Comparison of ENCODE assay signal across 8 cellular contexts in genomic region chr15:38455096-38455495, GRCh38. TPM values are rescaled to one million over a fixed set of nuclear protein-coding genes. Genes with fewer than 3 reads are reported as not detected.
DNase-seq lines count a peak whose midpoint lies in the region; ATAC-seq and TF ChIP-seq lines count a peak whose summit lies in the region.

No MANE protein-coding gene starts in this region.

- H4K20me1 ChIP-seq in SU-DHL-6 (ENCODE audit: low read depth, low read length): peaks cover 6% of the 10 kb centered on the region; the same call in 1 of the 2 replicates

- WGBS in right cardiac atrium: 4% methylated on average over 4 of the region's 4 CpGs
- 7 to 10% (median 7%) methylated on average over 4 of the region's 4 CpGs for WGBS in spleen, 5 donors

- no peaks in the 10 kb centered on the region for H3K9me2 ChIP-seq in SU-DHL-6 (replicated peaks; ENCODE audit: insufficient read depth, low read length)

- peak overlapping the region; percentile 82 for H3K4me3 ChIP-seq in SU-DHL-6 (ENCODE audit: insufficient read depth, low read length, poor library complexity, severe bottlenecking)
- peak overlapping the region; percentile 99 for H3K4me3 ChIP-seq in right cardiac atrium (ENCODE audit: low read length)
- H3K4me3 ChIP-seq in spleen: peak overlapping the region; percentile 67 to 94 (median 86)
- H3K4me3 ChIP-seq in mucosa of descending colon: no peak overlapping the region

- TF ChIP-seq CTCF in SU-DHL-6 (IDR thresholded peaks at IDR 0.05; ENCODE audit: insufficient read depth, low read length, poor library complexity, severe bottlenecking) (no peak), spleen (IDR thresholded peaks at IDR 0.05 in 8 of 11, conservative IDR thresholded peaks at IDR 0.05 in 3 of 11) (no peak), mucosa of descending colon (IDR thresholded peaks at IDR 0.05) (no peak)

- peak overlapping the region; percentile 82 for H3K9ac ChIP-seq in SU-DHL-6 (ENCODE audit: low read length)

- no peak for ATAC-seq in right cardiac atrium
- no peak for ATAC-seq in mucosa of descending colon

- TF ChIP-seq POLR2A in spleen (IDR thresholded peaks at IDR 0.05): no peak

- H3K27ac ChIP-seq in SU-DHL-6 (ENCODE audit: low read depth, low read length) (no peak overlapping the region), right cardiac atrium (ENCODE audit: low read length) (no peak overlapping the region), spleen (peak overlapping the region in 3 of 8 donors; percentile 87 to 93 (median 89))

- no peaks in the 10 kb centered on the region for H3F3A ChIP-seq in SU-DHL-6 (ENCODE audit: insufficient read depth)

- no peak overlapping the region for H2AFZ ChIP-seq in SU-DHL-6 (ENCODE audit: low read depth, low read length, severe bottlenecking)

- intact Hi-C loops in right cardiac atrium (cut with DNase I): no loop called here
- intact Hi-C loops in spleen (cut with DNase I; ENCODE audit: low total_unique reads): no loop called here
- intact Hi-C loops in mucosa of descending colon (cut with DNase I, micrococcal nuclease): no loop called here

- H3K4me2 ChIP-seq in SU-DHL-6 (ENCODE audit: low read depth, low read length, poor library complexity, severe bottlenecking): peak overlapping the region; percentile 69

- H3K9me3 ChIP-seq in SU-DHL-6 (ENCODE audit: insufficient read depth, low read length) (no peaks in the 10 kb centered on the region), right cardiac atrium (ENCODE audit: control insufficient read depth, low read length) (no peaks in the 10 kb centered on the region), spleen (no peaks in the 10 kb centered on the region), mucosa of descending colon (no peaks in the 10 kb centered on the region)

- H3K4me1 ChIP-seq in right cardiac atrium (ENCODE audit: control insufficient read depth, insufficient read depth, low read length) (no peaks in the 10 kb centered on the region), spleen (peaks cover 15 to 35% (median 26%) of the 10 kb centered on the region in 6 donors), mucosa of descending colon (ENCODE audit: low read depth) (peaks cover 10% of the 10 kb centered on the region)

- DNase-seq in NOMO-1 treated with DMSO at 0.1 percent for 48 hours (lab: John Stamatoyannopoulos, UW; ENCODE audit: unreplicated experiment): peak; percentile 28
- no peak for DNase-seq in NOMO-1 treated with dmso at 0.1 percent for 144 hours (lab: John Stamatoyannopoulos, UW; ENCODE audit: unreplicated experiment)
- DNase-seq in right cardiac atrium: no peak
- DNase-seq in spleen: no peak
- no peak for DNase-seq in stimulated activated CD4-positive, alpha-beta T cell treated with anti-CD3 and anti-CD28 coated beads, Interleukin-1b, Interleukin-23, amount 100 ng/mL, for 48 hours
- DNase-seq in SK-N-DZ (ENCODE audit: low spot score): no peak
- no peak for DNase-seq in mucosa of descending colon

- H3K36me3 ChIP-seq in SU-DHL-6 (ENCODE audit: low read length) (no peaks in the 10 kb centered on the region), spleen (peaks cover 0 to 15% (median 0%) of the 10 kb centered on the region in 6 donors), mucosa of descending colon (ENCODE audit: low read depth) (no peaks in the 10 kb centered on the region)

- H3K27me3 ChIP-seq in SU-DHL-6 (ENCODE audit: low read length) (no peaks in the 10 kb centered on the region), right cardiac atrium (ENCODE audit: control insufficient read depth, insufficient read depth) (no peaks in the 10 kb centered on the region), spleen (replicated peaks in 1 of 7) (no peaks in the 10 kb centered on the region)

- peaks cover 60% of the 10 kb centered on the region for H3K79me2 ChIP-seq in SU-DHL-6 (ENCODE audit: insufficient read depth, low read length)

RNA-seq across cellular contexts. Expression of gene FAM98B, which starts 1.2 kb away (rescaled TPM):
- 10 to 100 TPM; 20.5 to 26.8 (median 26.6) TPM for total RNA-seq in right cardiac atrium
- 13.9 TPM for polyA plus RNA-seq in right cardiac atrium
- total RNA-seq in spleen: 10 to 100 TPM; 15.8 to 32.3 (median 18.4) TPM
- polyA plus RNA-seq in spleen: 10 to 100 TPM in 1 of 3 donors, 1 to 10 TPM in 2; 5.7 to 11.0 (median 7.6) TPM
- 6.9 and 7.0 TPM in 2 replicates for polyA plus RNA-seq in SK-N-DZ (2014; cell fraction: cytosol; rRNA removed)
- 2.3 and 83.3 TPM in 2 replicates for polyA plus RNA-seq in SK-N-DZ (2014; cell fraction: nucleus; rRNA removed)
- 10 to 100 TPM; 15.8 to 29.7 (median 21.9) TPM for total RNA-seq in mucosa of descending colon
